In the genomic region with DNA sequence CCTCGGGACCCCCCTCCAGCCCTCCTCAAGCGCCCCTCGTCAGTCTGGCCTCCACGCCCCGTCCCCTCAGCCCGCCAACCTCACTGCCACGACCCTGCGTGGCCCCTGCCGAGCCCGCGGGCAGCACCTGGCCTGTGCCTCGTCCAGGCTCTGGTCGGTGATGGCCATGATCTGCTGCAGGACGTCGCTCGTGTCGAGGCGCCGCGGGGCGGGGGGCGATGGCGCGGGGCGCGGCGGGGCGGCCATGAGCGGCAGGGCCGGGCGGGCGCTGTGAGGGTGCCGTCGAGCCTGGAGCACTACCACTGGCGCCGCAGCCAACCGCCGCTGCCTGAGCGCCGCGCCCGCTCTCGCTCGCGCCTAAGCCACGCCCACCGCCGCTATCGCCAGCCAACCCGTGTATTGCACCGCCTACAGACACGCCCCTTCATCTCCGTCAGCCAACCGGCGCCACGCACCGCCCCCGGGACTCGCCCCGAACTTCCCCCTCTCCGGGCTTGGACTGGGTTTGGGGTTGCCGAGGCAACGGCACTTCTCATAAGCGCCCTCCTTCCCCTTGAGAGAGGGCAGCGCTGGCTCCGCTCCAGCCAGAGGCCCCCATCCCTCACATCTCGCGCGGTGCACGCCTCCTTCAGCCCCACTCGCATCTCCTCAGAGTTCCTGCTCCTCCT, we compare ENCODE assay signal across 1 cellular context.
TF ChIP-seq lines count a peak whose summit lies in the region.

A gene with protein sequence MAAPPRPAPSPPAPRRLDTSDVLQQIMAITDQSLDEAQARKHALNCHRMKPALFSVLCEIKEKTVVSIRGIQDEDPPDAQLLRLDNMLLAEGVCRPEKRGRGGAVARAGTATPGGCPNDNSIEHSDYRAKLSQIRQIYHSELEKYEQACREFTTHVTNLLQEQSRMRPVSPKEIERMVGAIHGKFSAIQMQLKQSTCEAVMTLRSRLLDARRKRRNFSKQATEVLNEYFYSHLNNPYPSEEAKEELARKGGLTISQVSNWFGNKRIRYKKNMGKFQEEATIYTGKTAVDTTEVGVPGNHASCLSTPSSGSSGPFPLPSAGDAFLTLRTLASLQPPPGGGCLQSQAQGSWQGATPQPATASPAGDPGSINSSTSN (minus strand): TSS at position 304 of the 668 bp plus-strand sequence. CDS start 58 bp downstream, at position 246.

TF ChIP-seq in WTC11, 78 proteins besides CTCF, POLR2A, EP300 and RAD21 (continued from another document):
- TF ChIP-seq, protein P1, sequence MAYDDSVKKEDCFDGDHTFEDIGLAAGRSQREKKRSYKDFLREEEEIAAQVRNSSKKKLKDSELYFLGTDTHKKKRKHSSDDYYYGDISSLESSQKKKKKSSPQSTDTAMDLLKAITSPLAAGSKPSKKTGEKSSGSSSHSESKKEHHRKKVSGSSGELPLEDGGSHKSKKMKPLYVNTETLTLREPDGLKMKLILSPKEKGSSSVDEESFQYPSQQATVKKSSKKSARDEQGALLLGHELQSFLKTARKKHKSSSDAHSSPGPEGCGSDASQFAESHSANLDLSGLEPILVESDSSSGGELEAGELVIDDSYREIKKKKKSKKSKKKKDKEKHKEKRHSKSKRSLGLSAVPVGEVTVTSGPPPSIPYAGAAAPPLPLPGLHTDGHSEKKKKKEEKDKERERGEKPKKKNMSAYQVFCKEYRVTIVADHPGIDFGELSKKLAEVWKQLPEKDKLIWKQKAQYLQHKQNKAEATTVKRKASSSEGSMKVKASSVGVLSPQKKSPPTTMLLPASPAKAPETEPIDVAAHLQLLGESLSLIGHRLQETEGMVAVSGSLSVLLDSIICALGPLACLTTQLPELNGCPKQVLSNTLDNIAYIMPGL (CRISPR knock-in tag; IDR thresholded peaks at IDR 0.05), result no peak
- no peak for TF ChIP-seq TCF7 (CRISPR knock-in tag; IDR thresholded peaks at IDR 0.05; ENCODE audit: low read depth)
- TF ChIP-seq CREB1 (CRISPR knock-in tag; IDR thresholded peaks at IDR 0.05), result no peak
- TF ChIP-seq, protein P2, sequence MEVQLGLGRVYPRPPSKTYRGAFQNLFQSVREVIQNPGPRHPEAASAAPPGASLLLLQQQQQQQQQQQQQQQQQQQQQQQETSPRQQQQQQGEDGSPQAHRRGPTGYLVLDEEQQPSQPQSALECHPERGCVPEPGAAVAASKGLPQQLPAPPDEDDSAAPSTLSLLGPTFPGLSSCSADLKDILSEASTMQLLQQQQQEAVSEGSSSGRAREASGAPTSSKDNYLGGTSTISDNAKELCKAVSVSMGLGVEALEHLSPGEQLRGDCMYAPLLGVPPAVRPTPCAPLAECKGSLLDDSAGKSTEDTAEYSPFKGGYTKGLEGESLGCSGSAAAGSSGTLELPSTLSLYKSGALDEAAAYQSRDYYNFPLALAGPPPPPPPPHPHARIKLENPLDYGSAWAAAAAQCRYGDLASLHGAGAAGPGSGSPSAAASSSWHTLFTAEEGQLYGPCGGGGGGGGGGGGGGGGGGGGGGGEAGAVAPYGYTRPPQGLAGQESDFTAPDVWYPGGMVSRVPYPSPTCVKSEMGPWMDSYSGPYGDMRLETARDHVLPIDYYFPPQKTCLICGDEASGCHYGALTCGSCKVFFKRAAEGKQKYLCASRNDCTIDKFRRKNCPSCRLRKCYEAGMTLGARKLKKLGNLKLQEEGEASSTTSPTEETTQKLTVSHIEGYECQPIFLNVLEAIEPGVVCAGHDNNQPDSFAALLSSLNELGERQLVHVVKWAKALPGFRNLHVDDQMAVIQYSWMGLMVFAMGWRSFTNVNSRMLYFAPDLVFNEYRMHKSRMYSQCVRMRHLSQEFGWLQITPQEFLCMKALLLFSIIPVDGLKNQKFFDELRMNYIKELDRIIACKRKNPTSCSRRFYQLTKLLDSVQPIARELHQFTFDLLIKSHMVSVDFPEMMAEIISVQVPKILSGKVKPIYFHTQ (CRISPR knock-in tag; IDR thresholded peaks at IDR 0.05), result no peak
- peak; percentile 52; the same call in 1 of the 2 replicates for TF ChIP-seq FOXP1 (CRISPR knock-in tag; IDR thresholded peaks at IDR 0.05; ENCODE audit: borderline replicate concordance)
- TF ChIP-seq FOXJ3 (CRISPR knock-in tag; IDR thresholded peaks at IDR 0.05; ENCODE audit: borderline replicate concordance), result no peak
- TF ChIP-seq FOXK1 (CRISPR knock-in tag; IDR thresholded peaks at IDR 0.05), result no peak; the same call in 1 of the 2 replicates
- TF ChIP-seq, protein P3, sequence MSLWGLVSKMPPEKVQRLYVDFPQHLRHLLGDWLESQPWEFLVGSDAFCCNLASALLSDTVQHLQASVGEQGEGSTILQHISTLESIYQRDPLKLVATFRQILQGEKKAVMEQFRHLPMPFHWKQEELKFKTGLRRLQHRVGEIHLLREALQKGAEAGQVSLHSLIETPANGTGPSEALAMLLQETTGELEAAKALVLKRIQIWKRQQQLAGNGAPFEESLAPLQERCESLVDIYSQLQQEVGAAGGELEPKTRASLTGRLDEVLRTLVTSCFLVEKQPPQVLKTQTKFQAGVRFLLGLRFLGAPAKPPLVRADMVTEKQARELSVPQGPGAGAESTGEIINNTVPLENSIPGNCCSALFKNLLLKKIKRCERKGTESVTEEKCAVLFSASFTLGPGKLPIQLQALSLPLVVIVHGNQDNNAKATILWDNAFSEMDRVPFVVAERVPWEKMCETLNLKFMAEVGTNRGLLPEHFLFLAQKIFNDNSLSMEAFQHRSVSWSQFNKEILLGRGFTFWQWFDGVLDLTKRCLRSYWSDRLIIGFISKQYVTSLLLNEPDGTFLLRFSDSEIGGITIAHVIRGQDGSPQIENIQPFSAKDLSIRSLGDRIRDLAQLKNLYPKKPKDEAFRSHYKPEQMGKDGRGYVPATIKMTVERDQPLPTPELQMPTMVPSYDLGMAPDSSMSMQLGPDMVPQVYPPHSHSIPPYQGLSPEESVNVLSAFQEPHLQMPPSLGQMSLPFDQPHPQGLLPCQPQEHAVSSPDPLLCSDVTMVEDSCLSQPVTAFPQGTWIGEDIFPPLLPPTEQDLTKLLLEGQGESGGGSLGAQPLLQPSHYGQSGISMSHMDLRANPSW (CRISPR knock-in tag; conservative IDR thresholded peaks at IDR 0.05; ENCODE audit: low read depth), result no peak
- TF ChIP-seq ZNF138 (CRISPR knock-in tag; conservative IDR thresholded peaks at IDR 0.05), result no peak
- TF ChIP-seq ARID4B (CRISPR knock-in tag; IDR thresholded peaks at IDR 0.05; ENCODE audit: borderline replicate concordance), result no peak; the same call in 1 of the 2 replicates
- TF ChIP-seq CREM (CRISPR knock-in tag; IDR thresholded peaks at IDR 0.05), result no peak
- no peak for TF ChIP-seq SMAD3 (CRISPR knock-in tag; IDR thresholded peaks at IDR 0.05; ENCODE audit: borderline replicate concordance)
- TF ChIP-seq, protein P4, sequence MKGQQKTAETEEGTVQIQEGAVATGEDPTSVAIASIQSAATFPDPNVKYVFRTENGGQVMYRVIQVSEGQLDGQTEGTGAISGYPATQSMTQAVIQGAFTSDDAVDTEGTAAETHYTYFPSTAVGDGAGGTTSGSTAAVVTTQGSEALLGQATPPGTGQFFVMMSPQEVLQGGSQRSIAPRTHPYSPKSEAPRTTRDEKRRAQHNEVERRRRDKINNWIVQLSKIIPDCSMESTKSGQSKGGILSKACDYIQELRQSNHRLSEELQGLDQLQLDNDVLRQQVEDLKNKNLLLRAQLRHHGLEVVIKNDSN (CRISPR knock-in tag; IDR thresholded peaks at IDR 0.05), result no peak
- no peak for TF ChIP-seq ZNF416 (CRISPR knock-in tag; IDR thresholded peaks at IDR 0.05)
